In genomic region chr19:3556423-3556977, GRCh38 we compare ENCODE assay signal across 8 cellular contexts. TPM values are rescaled to one million over a fixed set of nuclear protein-coding genes. Genes with fewer than 3 reads are reported as not detected.
DNase-seq lines count a peak whose midpoint lies in the region; ATAC-seq and TF ChIP-seq lines count a peak whose summit lies in the region.

No MANE protein-coding gene starts in this region.

- H3K36me3 Mint-ChIP-seq in naive thymus-derived CD4-positive, alpha-beta T cell: peaks cover 0 to 9% (median 0%) of the 10 kb centered on the region in 5 donors

- no peaks in the 10 kb centered on the region for H3K36me3 ChIP-seq in Karpas-422 (ENCODE audit: insufficient read depth, low read length)
- peaks cover 0 to 7% (median 0%) of the 10 kb centered on the region in 3 experiments for H3K36me3 ChIP-seq in naive thymus-derived CD4-positive, alpha-beta T cell (ENCODE audit: control insufficient read depth in 2 of 3, insufficient read depth in 3 of 3, low read length in 3 of 3)

- H3K4me3 Mint-ChIP-seq in naive thymus-derived CD4-positive, alpha-beta T cell: peak overlapping the region; percentile 92 to 100 (median 96)

- peaks cover 46% of the 10 kb centered on the region for H3K79me2 ChIP-seq in Karpas-422 (ENCODE audit: low read length)

- H3K4me3 ChIP-seq in AG04450 (ENCODE audit: low read depth, low read length) (peak overlapping the region; percentile 88), Karpas-422 (ENCODE audit: low read length) (peak overlapping the region; percentile 85), coronary artery (peak overlapping the region; percentile 98)
- peak overlapping the region; percentile 77 for H3K4me3 ChIP-seq in naive thymus-derived CD4-positive, alpha-beta T cell (ENCODE audit: low read length)

- intact Hi-C loops in naive thymus-derived CD4-positive, alpha-beta T cell (cut with micrococcal nuclease): loop anchor here (5.0 to 10.0 kb wide), 6 partner anchors 51 to 918 kb away; partner anchors contain the start of genes APBA3 (in 1 of the 2), HDGFL2 (in 1 of the 2), MRPL54 (in 1 of the 2) and PIAS4 (in 1 of the 2)

- H3K4me1 ChIP-seq in Karpas-422 (ENCODE audit: low read length): peaks cover 52% of the 10 kb centered on the region
- H3K4me1 ChIP-seq in naive thymus-derived CD4-positive, alpha-beta T cell (ENCODE audit: control insufficient read depth in 2 of 2, insufficient read depth in 2 of 2, low read length in 2 of 2): peaks cover 25 to 32% of the 10 kb centered on the region in 2 donors

- H3K9me3 Mint-ChIP-seq in naive thymus-derived CD4-positive, alpha-beta T cell: peaks cover 0 to 2% (median 0%) of the 10 kb centered on the region in 11 donors

- peak overlapping the region; percentile 81 for H3K9ac ChIP-seq in Karpas-422 (ENCODE audit: low read length)

- CTCF ChIA-PET in AG04450 (lab: Charles Lee): interaction anchor here (1.4 kb wide), 1 partner anchor 10 kb away, joined by 4 read pairs; no protein-coding TSS in a partner anchor
- CTCF ChIA-PET in naive thymus-derived CD4-positive, alpha-beta T cell (lab: Charles Lee): interaction anchor here (0.6 to 4.5 kb wide), 8 partner anchors 11 to 280 kb away, joined by 3 to 30 read pairs (median 4); partner anchors contain the start of genes GIPC3, MRPL54 and PIP5K1C
- CTCF ChIA-PET in GM10248 (lab: Yijun Ruan, JAX): interaction anchor here (1.1 to 7.4 kb wide), 5 partner anchors 11 to 252 kb away, joined by 3 to 68 read pairs (median 5); no protein-coding TSS in a partner anchor

- no peaks in the 10 kb centered on the region for H3K9me2 ChIP-seq in Karpas-422 (replicated peaks; ENCODE audit: insufficient read depth, low read length)

- H3K27ac ChIP-seq in AG04450 (ENCODE audit: low read depth, low read length) (no peak overlapping the region), Karpas-422 (ENCODE audit: low read length) (peak overlapping the region; percentile 20; the same call in 1 of the 2 replicates), coronary artery (peak overlapping the region in 1 of 2 donors; percentile 90)
- peak overlapping the region; percentile 83 for H3K27ac ChIP-seq in naive thymus-derived CD4-positive, alpha-beta T cell (ENCODE audit: low read depth, low read length)

- DNase-seq in AG04450 (ENCODE audit: low read depth, low spot score): no peak
- no peak for DNase-seq in Karpas-422
- no peak for DNase-seq in coronary artery (ENCODE audit: low spot score)
- DNase-seq in naive thymus-derived CD4-positive, alpha-beta T cell: no peak
- DNase-seq in DMS79 (lab: John Stamatoyannopoulos, UW): no peak
- no peak for DNase-seq in NCI-H345 (lab: John Stamatoyannopoulos, UW)
- no peak for DNase-seq in GM10248 (ENCODE audit: extremely low spot score)

- TF ChIP-seq CTCF in AG04450 (IDR thresholded peaks at IDR 0.05; ENCODE audit: low read depth, low read length): no peak
- TF ChIP-seq CTCF in coronary artery (IDR thresholded peaks at IDR 0.05): no peak
- TF ChIP-seq CTCF in GM10248 (IDR thresholded peaks at IDR 0.05; ENCODE audit: control extremely low read depth, extremely low read depth, low read depth, missing control alignments): no peak

- H3K9me3 ChIP-seq in AG04450 (ENCODE audit: control insufficient read depth, insufficient read depth, low read length) (no peaks in the 10 kb centered on the region; the same call in 1 of the 2 replicates), Karpas-422 (ENCODE audit: low read length) (no peaks in the 10 kb centered on the region)
- H3K9me3 ChIP-seq in naive thymus-derived CD4-positive, alpha-beta T cell (ENCODE audit: control insufficient read depth in 2 of 3, low read length in 3 of 3): no peaks in the 10 kb centered on the region

- H3K27me3 ChIP-seq in AG04450 (ENCODE audit: control insufficient read depth, insufficient read depth, low read length) (no peaks in the 10 kb centered on the region), Karpas-422 (ENCODE audit: low read length) (no peaks in the 10 kb centered on the region)
- no peaks in the 10 kb centered on the region for H3K27me3 ChIP-seq in naive thymus-derived CD4-positive, alpha-beta T cell (ENCODE audit: control insufficient read depth in 2 of 2, insufficient read depth in 2 of 2, low read length in 2 of 2)

- H3K4me1 Mint-ChIP-seq in naive thymus-derived CD4-positive, alpha-beta T cell: peaks cover 18 to 48% (median 43%) of the 10 kb centered on the region in 7 donors

- ATAC-seq in naive thymus-derived CD4-positive, alpha-beta T cell: no peak
- ATAC-seq in HG03469 (IDR thresholded peaks at IDR 0.05; ENCODE audit: unreplicated experiment): no peak

- H4K20me1 ChIP-seq in Karpas-422 (ENCODE audit: insufficient read depth, low read depth, low read length): peaks cover 15% of the 10 kb centered on the region; the same call in 1 of the 2 replicates

- H2AFZ ChIP-seq in Karpas-422 (ENCODE audit: low read length): no peak overlapping the region

- peak overlapping the region; percentile 98 for H3K4me2 ChIP-seq in Karpas-422 (ENCODE audit: low read depth, low read length, poor library complexity, severe bottlenecking)

- H3K27ac Mint-ChIP-seq in naive thymus-derived CD4-positive, alpha-beta T cell: peak overlapping the region; percentile 92 to 97 (median 95)

- POLR2A ChIA-PET in AG04450 (lab: Yijun Ruan, JAX) (interaction anchor here (0.6 kb wide), 1 partner anchor 16 kb away, joined by 7 read pairs; no protein-coding TSS in a partner anchor), GM10248 (lab: Yijun Ruan, JAX) (interaction anchor here (0.5 to 0.8 kb wide), 4 partner anchors 68 to 436 kb away, joined by 3 to 4 read pairs (median 4); no protein-coding TSS in a partner anchor)
- POLR2A ChIA-PET in naive thymus-derived CD4-positive, alpha-beta T cell (lab: Charles Lee): interaction anchor here (0.6 to 3.1 kb wide), 16 partner anchors 10 to 531 kb away, joined by 3 to 25 read pairs (median 4); partner anchors contain the start of genes FZR1 and GIPC3

- H3K27me3 Mint-ChIP-seq in naive thymus-derived CD4-positive, alpha-beta T cell: no peaks in the 10 kb centered on the region

RNA-seq across cellular contexts. Expression of gene MFSD12, which starts 0.9 kb away (rescaled TPM):
- 23.7 and 34.7 TPM in 2 replicates for polyA plus RNA-seq in AG04450 (2011; rRNA removed)
- polyA minus RNA-seq in AG04450 (2011; rRNA and poly(A)+ RNA removed): 26.8 and 35.3 TPM in 2 replicates
- total RNA-seq in Karpas-422 (2014; rRNA removed; shearing (Covaris generic); ENCODE audit: low replicate concordance): 34.5 and 102 TPM in 2 replicates
- 100 to 1,000 TPM in 3 of 5 experiments, 10 to 100 TPM in 2; 95.2 to 153 (median 101) TPM for total RNA-seq in naive thymus-derived CD4-positive, alpha-beta T cell
- 10 to 100 TPM; 41.2 to 74.0 TPM for polyA plus RNA-seq in naive thymus-derived CD4-positive, alpha-beta T cell

RNA-seq across cellular contexts. Expression of gene HMG20B, which starts 16.2 kb away (rescaled TPM):
- 30.5 and 36.8 TPM in 2 replicates for polyA plus RNA-seq in AG04450 (2011; rRNA removed)
- polyA minus RNA-seq in AG04450 (2011; rRNA and poly(A)+ RNA removed): 10.0 and 13.1 TPM in 2 replicates
- total RNA-seq in Karpas-422 (2014; rRNA removed; shearing (Covaris generic); ENCODE audit: low replicate concordance): 53.7 and 127 TPM in 2 replicates
- 10 to 100 TPM; 37.9 to 63.7 (median 53.0) TPM for total RNA-seq in naive thymus-derived CD4-positive, alpha-beta T cell
- polyA plus RNA-seq in naive thymus-derived CD4-positive, alpha-beta T cell: 10 to 100 TPM; 50.6 to 65.6 TPM

RNA-seq across cellular contexts. Expression of gene TEKTIP1, which starts 17.5 kb away (rescaled TPM):
- not detected in 2 replicates for polyA plus RNA-seq in AG04450 (2011; rRNA removed)
- polyA minus RNA-seq in AG04450 (2011; rRNA and poly(A)+ RNA removed): not detected in 2 replicates
- total RNA-seq in Karpas-422 (2014; rRNA removed; shearing (Covaris generic); ENCODE audit: low replicate concordance): 0.29 TPM in 1 of 2 replicates, not detected in the other
- total RNA-seq in naive thymus-derived CD4-positive, alpha-beta T cell: 10 to 100 TPM in 3 of 5 experiments, 1 to 10 TPM in 2; 5.6 to 11.5 (median 10.6) TPM
- polyA plus RNA-seq in naive thymus-derived CD4-positive, alpha-beta T cell: not detected

RNA-seq across cellular contexts. Expression of gene GIPC3, which starts 28.8 kb away (rescaled TPM):
- polyA plus RNA-seq in AG04450 (2011; rRNA removed): 0.30 and 0.41 TPM in 2 replicates
- polyA minus RNA-seq in AG04450 (2011; rRNA and poly(A)+ RNA removed): 0.48 and 0.92 TPM in 2 replicates
- not detected in 2 replicates for total RNA-seq in Karpas-422 (2014; rRNA removed; shearing (Covaris generic); ENCODE audit: low replicate concordance)
- total RNA-seq in naive thymus-derived CD4-positive, alpha-beta T cell: 1 to 10 TPM in 4 of 5 experiments, under 1 TPM in 1; 0.85 to 3.3 (median 2.9) TPM
- polyA plus RNA-seq in naive thymus-derived CD4-positive, alpha-beta T cell: 1 to 10 TPM; 1.3 to 1.5 TPM

RNA-seq across cellular contexts. Expression of gene TBXA2R, which starts 50.2 kb away (rescaled TPM):
- polyA plus RNA-seq in AG04450 (2011; rRNA removed): 0.84 and 0.99 TPM in 2 replicates
- polyA minus RNA-seq in AG04450 (2011; rRNA and poly(A)+ RNA removed): 0.43 and 1.1 TPM in 2 replicates
- 0.15 and 0.22 TPM in 2 replicates for total RNA-seq in Karpas-422 (2014; rRNA removed; shearing (Covaris generic); ENCODE audit: low replicate concordance)
- total RNA-seq in naive thymus-derived CD4-positive, alpha-beta T cell: 1 to 10 TPM in 4 of 5 experiments, under 1 TPM in 1; 0.73 to 5.9 (median 4.1) TPM
- 1 to 10 TPM; 6.4 to 9.0 TPM for polyA plus RNA-seq in naive thymus-derived CD4-positive, alpha-beta T cell
